In genomic region chrX:112857478-112857878, GRCh38 we compare ENCODE assay signal across 25 cellular contexts. TPM values are rescaled to one million over a fixed set of nuclear protein-coding genes. Genes with fewer than 3 reads are reported as not detected.
DNase-seq lines count a peak whose midpoint lies in the region; ATAC-seq, FAIRE-seq and TF ChIP-seq lines count a peak whose summit lies in the region.
"Had no signal": no experiment of that assay in that cellular context is flagged by ENCODE, and none has a peak within 500 bp of the region (broad histone marks: within the 10 kb centered on the region; RNA-seq: fewer than 3 reads in every experiment).

No MANE protein-coding gene starts in this region.

- peak; percentile 56 for FAIRE-seq in A549 (lab: Jason Lieb, UNC)
- FAIRE-seq: frontal cortex had no signal

- 35% methylated on average over 5 of the region's 5 CpGs for WGBS in A549 (ENCODE audit: missing lambda C conversion rate)

- H3K9me3 Mint-ChIP-seq in naive thymus-derived CD8-positive, alpha-beta T cell: no peaks in the 10 kb centered on the region
- H3K9me3 Mint-ChIP-seq: brain, T-cell had no signal

- no peak overlapping the region for H3K4me3 Mint-ChIP-seq in naive thymus-derived CD8-positive, alpha-beta T cell
- H3K4me3 Mint-ChIP-seq: brain, T-cell had no signal

- TF ChIP-seq CTCF in A549 (IDR thresholded peaks at IDR 0.05) (no peak), GM13976 (IDR thresholded peaks at IDR 0.05; ENCODE audit: borderline replicate concordance, control extremely low read depth, extremely low read depth, insufficient read depth, missing control alignments) (no peak)

- H3K36me3 Mint-ChIP-seq in naive thymus-derived CD8-positive, alpha-beta T cell: no peaks in the 10 kb centered on the region
- H3K36me3 Mint-ChIP-seq: brain, T-cell had no signal

- no peak for TF ChIP-seq RAD21 in A549 (conservative IDR thresholded peaks at IDR 0.05 in 1 of 2, IDR thresholded peaks at IDR 0.05 in 1 of 2)

- POLR2A ChIA-PET in A549 (lab: Yijun Ruan, JAX): no interaction called here
- POLR2A ChIA-PET in naive thymus-derived CD8-positive, alpha-beta T cell (lab: Charles Lee): no interaction called here

- H3K4me3 ChIP-seq in A549: no peak overlapping the region
- H3K4me3 ChIP-seq: lung, prostate gland, SJCRH30, thoracic aorta had no signal

- no peaks in the 10 kb centered on the region for H3K4me1 ChIP-seq in A549
- H3K4me1 ChIP-seq: prostate gland had no signal

- no peaks in the 10 kb centered on the region for H3K9me3 ChIP-seq in A549
- H3K9me3 ChIP-seq: prostate gland, SJCRH30, thoracic aorta had no signal

- peaks cover 0 to 2% (median 0%) of the 10 kb centered on the region in 5 donors for H3K27me3 Mint-ChIP-seq in naive thymus-derived CD8-positive, alpha-beta T cell

- DNase-seq in A549 (ENCODE audit: low read depth in 1 of 2, low spot score in 1 of 2): no peak
- peak; percentile 27 for DNase-seq in GM13976 (ENCODE audit: low spot score)
- DNase-seq in DMS53 (lab: John Stamatoyannopoulos, UW): no peak
- DNase-seq in naive thymus-derived CD8-positive, alpha-beta T cell: no peak
- DNase-seq: activated CD4-positive, alpha-beta T cell treated with anti-CD3 and anti-CD28 coated beads for 1 hour; effector CD4-positive, alpha-beta T cell; erythroblast; NCI-H1092; NCI-H2081; NK-92 treated with Interleukin-12 subunit alpha and Interleukin-12 subunit beta, amount 100 ng/mL, for 24 hours; SJCRH30; T-cell had no signal

- no peak overlapping the region for H3K27ac ChIP-seq in A549
- H3K27ac ChIP-seq: C4-2B, HL-60, prostate gland, SJCRH30, thoracic aorta had no signal

- TF ChIP-seq EP300 in A549 (IDR thresholded peaks at IDR 0.05): no peak

- H3K27ac Mint-ChIP-seq in naive thymus-derived CD8-positive, alpha-beta T cell: no peak overlapping the region
- H3K27ac Mint-ChIP-seq: brain, T-cell had no signal

- ATAC-seq in A549: no peak
- ATAC-seq in GM21515 (IDR thresholded peaks at IDR 0.05; ENCODE audit: unreplicated experiment): peak; percentile 94
- ATAC-seq in HG03457 (IDR thresholded peaks at IDR 0.05; ENCODE audit: unreplicated experiment): peak; percentile 99
- no peak for ATAC-seq in HG02870 (IDR thresholded peaks at IDR 0.05; ENCODE audit: unreplicated experiment)
- ATAC-seq in GM19463 (IDR thresholded peaks at IDR 0.05; ENCODE audit: unreplicated experiment): no peak
- no peak for ATAC-seq in naive thymus-derived CD8-positive, alpha-beta T cell
- ATAC-seq: HCT116, Panc1, T-cell had no signal

- no peak for TF ChIP-seq POLR2A in A549 (IDR thresholded peaks at IDR 0.05; ENCODE audit: low read length)

- no peaks in the 10 kb centered on the region for H3K4me1 Mint-ChIP-seq in naive thymus-derived CD8-positive, alpha-beta T cell
- H3K4me1 Mint-ChIP-seq: T-cell had no signal

- CTCF ChIA-PET in A549 (lab: Yijun Ruan, JAX): interaction anchor here (0.9 kb wide), 1 partner anchor 17 kb away, joined by 3 read pairs; no protein-coding TSS in a partner anchor

- in situ Hi-C loops in GM13976 (cut with MboI; ENCODE audit: low sequenced_read_pairs, unreplicated experiment): no loop called here

- H3K4me2 ChIP-seq in A549: no peak overlapping the region

TF ChIP-seq in A549, 52 proteins besides CTCF, POLR2A, EP300 and RAD21:
- TF ChIP-seq NPAS2 (CRISPR knock-in tag; IDR thresholded peaks at IDR 0.05; ENCODE audit: borderline replicate concordance) (no peak), FOSB (CRISPR knock-in tag; IDR thresholded peaks at IDR 0.05) (no peak), CBX8 (IDR thresholded peaks at IDR 0.05) (no peak), MAX (IDR thresholded peaks at IDR 0.05) (no peak), JUN (IDR thresholded peaks at IDR 0.05) (no peak), PHF8 (IDR thresholded peaks at IDR 0.05; ENCODE audit: borderline replicate concordance, low read depth) (no peak)
- TF ChIP-seq, protein P1, sequence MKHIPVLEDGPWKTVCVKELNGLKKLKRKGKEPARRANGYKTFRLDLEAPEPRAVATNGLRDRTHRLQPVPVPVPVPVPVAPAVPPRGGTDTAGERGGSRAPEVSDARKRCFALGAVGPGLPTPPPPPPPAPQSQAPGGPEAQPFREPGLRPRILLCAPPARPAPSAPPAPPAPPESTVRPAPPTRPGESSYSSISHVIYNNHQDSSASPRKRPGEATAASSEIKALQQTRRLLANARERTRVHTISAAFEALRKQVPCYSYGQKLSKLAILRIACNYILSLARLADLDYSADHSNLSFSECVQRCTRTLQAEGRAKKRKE (CRISPR knock-in tag; IDR thresholded peaks at IDR 0.05; ENCODE audit: low read depth): no peak
- TF ChIP-seq, protein P2, sequence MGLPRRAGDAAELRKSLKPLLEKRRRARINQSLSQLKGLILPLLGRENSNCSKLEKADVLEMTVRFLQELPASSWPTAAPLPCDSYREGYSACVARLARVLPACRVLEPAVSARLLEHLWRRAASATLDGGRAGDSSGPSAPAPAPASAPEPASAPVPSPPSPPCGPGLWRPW (IDR thresholded peaks at IDR 0.05): no peak
- TF ChIP-seq, protein P3, sequence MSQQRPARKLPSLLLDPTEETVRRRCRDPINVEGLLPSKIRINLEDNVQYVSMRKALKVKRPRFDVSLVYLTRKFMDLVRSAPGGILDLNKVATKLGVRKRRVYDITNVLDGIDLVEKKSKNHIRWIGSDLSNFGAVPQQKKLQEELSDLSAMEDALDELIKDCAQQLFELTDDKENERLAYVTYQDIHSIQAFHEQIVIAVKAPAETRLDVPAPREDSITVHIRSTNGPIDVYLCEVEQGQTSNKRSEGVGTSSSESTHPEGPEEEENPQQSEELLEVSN (IDR thresholded peaks at IDR 0.05; ENCODE audit: borderline replicate concordance, low read depth): no peak
- TF ChIP-seq, protein P4, sequence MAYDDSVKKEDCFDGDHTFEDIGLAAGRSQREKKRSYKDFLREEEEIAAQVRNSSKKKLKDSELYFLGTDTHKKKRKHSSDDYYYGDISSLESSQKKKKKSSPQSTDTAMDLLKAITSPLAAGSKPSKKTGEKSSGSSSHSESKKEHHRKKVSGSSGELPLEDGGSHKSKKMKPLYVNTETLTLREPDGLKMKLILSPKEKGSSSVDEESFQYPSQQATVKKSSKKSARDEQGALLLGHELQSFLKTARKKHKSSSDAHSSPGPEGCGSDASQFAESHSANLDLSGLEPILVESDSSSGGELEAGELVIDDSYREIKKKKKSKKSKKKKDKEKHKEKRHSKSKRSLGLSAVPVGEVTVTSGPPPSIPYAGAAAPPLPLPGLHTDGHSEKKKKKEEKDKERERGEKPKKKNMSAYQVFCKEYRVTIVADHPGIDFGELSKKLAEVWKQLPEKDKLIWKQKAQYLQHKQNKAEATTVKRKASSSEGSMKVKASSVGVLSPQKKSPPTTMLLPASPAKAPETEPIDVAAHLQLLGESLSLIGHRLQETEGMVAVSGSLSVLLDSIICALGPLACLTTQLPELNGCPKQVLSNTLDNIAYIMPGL (CRISPR knock-in tag; IDR thresholded peaks at IDR 0.05; ENCODE audit: borderline replicate concordance): no peak

RNA-seq across cellular contexts. Expression of gene AMOT, which starts 16.8 kb away (rescaled TPM):
- polyA plus RNA-seq in A549 (2011; rRNA removed): 0.03 and 0.07 TPM in 2 replicates
- not detected in 2 replicates for polyA plus RNA-seq in A549 (2012; cell fraction: cytosol; rRNA removed)
- 0.02 and 0.04 TPM in 2 replicates for polyA plus RNA-seq in A549 (2012; cell fraction: nucleus; rRNA removed)
- 0.03 to 0.07 TPM (median 0.05 TPM) in 3 replicates for polyA plus RNA-seq in A549 (2017; fragmentation: RNase III; extraction: RNeasy Plus Mini Kit Qiagen cat#74134 plus additional on column Dnase treatment)
- polyA minus RNA-seq in A549 (2011; rRNA and poly(A)+ RNA removed): 0.10 and 0.17 TPM in 2 replicates
- 1 to 10 TPM; 2.4 to 2.7 TPM for total RNA-seq in naive thymus-derived CD8-positive, alpha-beta T cell
- polyA plus RNA-seq in naive thymus-derived CD8-positive, alpha-beta T cell: 1 to 10 TPM; 1.3 to 3.3 (median 2.4) TPM

Comparison
In these comparisons a context has a peak if more than half of its experiments do, and no peak if none do; other contexts are left out.
1. ATAC-seq: peak in GM21515 (single experiment) and HG03457 (single experiment); none in A549 (0 of 2), HG02870 (single experiment), GM19463 (single experiment) and naive thymus-derived CD8-positive, alpha-beta T cell (0 of 2).